29 cellular contexts compared by ENCODE assay signal in genomic region chr11:122199661-122200060, GRCh38.
A peak's percentile ranks its signal among the peaks of the same experiment; 100 is the strongest.
DNase-seq lines count a peak whose midpoint lies in the region; ATAC-seq, FAIRE-seq and TF ChIP-seq lines count a peak whose summit lies in the region.
"Had no signal": no experiment of that assay in that cellular context is flagged by ENCODE, and none has a peak within 500 bp of the region (broad histone marks: within the 10 kb centered on the region; RNA-seq: fewer than 3 reads in every experiment).

No MANE protein-coding gene starts in this region.

- H3K36me3 ChIP-seq in HCT116 (ENCODE audit: control insufficient read depth in 1 of 2, insufficient read depth in 2 of 2, low read length in 2 of 2) (peaks cover 0 to 15% of the 10 kb centered on the region in 2 experiments; a peak in 2 of 4 replicates), RWPE2 (ENCODE audit: low read depth) (peaks cover 3% of the 10 kb centered on the region; the same call in 1 of the 2 replicates), osteoblast (ENCODE audit: insufficient read depth, low read length) (peaks cover 9% of the 10 kb centered on the region)
- H3K36me3 ChIP-seq: HAP-1, heart right ventricle, lower lobe of right lung, ovary, SJSA1 had no signal

- TF ChIP-seq RAD21 in HCT116 (IDR thresholded peaks at IDR 0.05; ENCODE audit: low read depth), result no peak

- peak overlapping the region; percentile 97 for H3K27ac ChIP-seq in HCT116 (ENCODE audit: low read depth, low read length)
- peak overlapping the region; percentile 98 for H3K27ac ChIP-seq in RWPE2 (ENCODE audit: poor library complexity, severe bottlenecking)
- H3K27ac ChIP-seq in osteoblast (ENCODE audit: low read depth, low read length), result peak overlapping the region; percentile 63
- H3K27ac ChIP-seq: C4-2B, heart right ventricle, lower lobe of right lung, ovary, SJSA1 had no signal

- no peak for TF ChIP-seq POLR2A in HCT116 (IDR thresholded peaks at IDR 0.05; ENCODE audit: borderline replicate concordance, extremely low read depth, insufficient read depth, insufficient read length)

- H3K4me2 ChIP-seq in HCT116 (ENCODE audit: low read length) (peak overlapping the region; percentile 62), osteoblast (ENCODE audit: insufficient read depth, low read length) (peak overlapping the region; percentile 72)

- TF ChIP-seq CTCF in HCT116 (IDR thresholded peaks at IDR 0.05 in 2 of 3, conservative IDR thresholded peaks at IDR 0.05 in 1 of 3; ENCODE audit: borderline replicate concordance in 1 of 3, insufficient read depth in 1 of 3, low read depth in 2 of 3, low read length in 2 of 3) (no peak), RWPE2 (IDR thresholded peaks at IDR 0.05; ENCODE audit: poor library complexity, severe bottlenecking) (no peak), osteoblast (IDR thresholded peaks at IDR 0.05; ENCODE audit: extremely low read depth, low read depth, low read length) (no peak)

- H3K79me2 ChIP-seq in HCT116 (ENCODE audit: insufficient read depth, low read length) (peaks cover 73% of the 10 kb centered on the region), osteoblast (ENCODE audit: insufficient read depth, low read length) (peaks cover 74% of the 10 kb centered on the region)

- H4K20me1 ChIP-seq in HCT116 (ENCODE audit: insufficient read depth) (no peaks in the 10 kb centered on the region), osteoblast (ENCODE audit: insufficient read depth, low read length) (no peaks in the 10 kb centered on the region)

- CTCF ChIA-PET in HCT116 (lab: Charles Lee), result interaction anchor here (1.1 kb wide), 1 partner anchor 91 kb away, joined by 3 read pairs; no protein-coding TSS in a partner anchor

- no peaks in the 10 kb centered on the region for H3K9me2 ChIP-seq in HCT116 (ENCODE audit: insufficient read depth)

- RAD21 ChIA-PET in HCT116 (lab: Charles Lee; ENCODE audit: low non-redundant PET in 1 of 2, low total read pairs in 2 of 2, uncharacterized antibody in 2 of 2, unreplicated experiment in 2 of 2), result no interaction called here

- intact Hi-C loops in HCT116 (cut with micrococcal nuclease), result loop anchor here (5.0 kb wide), 1 partner anchor 62 kb away; no protein-coding TSS in a partner anchor

- POLR2A ChIA-PET in HCT116 (lab: Charles Lee), result interaction anchor here (0.7 to 2.5 kb wide), 2 partner anchors 41 to 347 kb away, joined by 3 to 6 read pairs; no protein-coding TSS in a partner anchor

- peaks cover 68 to 95% of the 10 kb centered on the region in 2 experiments for H3K4me1 ChIP-seq in HCT116 (ENCODE audit: control insufficient read depth in 1 of 2, insufficient read depth in 2 of 2, low read length in 2 of 2)
- H3K4me1 ChIP-seq in RWPE2 (ENCODE audit: insufficient read depth, poor library complexity, severe bottlenecking), result peaks cover 61% of the 10 kb centered on the region
- H3K4me1 ChIP-seq in osteoblast (ENCODE audit: insufficient read depth, low read length), result peaks cover 77% of the 10 kb centered on the region
- H3K4me1 ChIP-seq: HAP-1 had no signal

- DNase-seq in HCT116 (ENCODE audit: low read depth, low spot score), result no peak
- no peak for DNase-seq in RWPE2 (ENCODE audit: low spot score)
- peak; percentile 84 for DNase-seq in dermis blood vessel endothelial cell
- DNase-seq in osteoblast (ENCODE audit: insufficient read length, low spot score, missing footprints), result no peak
- no peak for DNase-seq in GM19239 (ENCODE audit: insufficient read length, low spot score)
- DNase-seq in 8988T, result no peak
- no peak for DNase-seq in C1 segment of cervical spinal cord (lab: John Stamatoyannopoulos, UW)
- no peak for DNase-seq in activated CD8-positive, alpha-beta memory T cell treated with anti-CD3 and anti-CD28 coated beads, Interleukin-2, amount 50 U/mL, for 4 hours
- DNase-seq: activated CD4-positive, alpha-beta T cell treated with anti-CD3 and anti-CD28 coated beads, Interleukin-2, amount 50 U/mL, for 4 hours; activated CD4-positive, CD25-positive, alpha-beta regulatory T cell; activated naive CD4-positive, alpha-beta T cell treated with anti-CD3 and anti-CD28 coated beads, Interleukin-2, amount 10 ng/mL, durations not matched to agents 7 days and 5 days; Caco-2; central memory CD4-positive, alpha-beta T cell; foreskin melanocyte; GDM1; heart right ventricle; KG1; kidney glomerular epithelial cell; lower lobe of right lung; NCI-H2171; NCI-H524; ovary; retina; stimulated activated CD4-positive, alpha-beta T cell treated with anti-CD3 and anti-CD28 coated beads, Interleukin-2, amount 100 ng/mL, for 24 hours; T-helper 1 cell; trophoblast cell had no signal

- FAIRE-seq in GM19239 (lab: Jason Lieb, UNC), result no peak

- H3K4me3 ChIP-seq in HCT116 (replicated peaks in 1 of 2; ENCODE audit: low read depth in 1 of 2, low read length in 2 of 2) (no peak overlapping the region), RWPE2 (ENCODE audit: severe bottlenecking) (no peak overlapping the region), osteoblast (ENCODE audit: insufficient read depth, low read length) (no peak overlapping the region)
- H3K4me3 ChIP-seq: HAP-1, heart right ventricle, lower lobe of right lung, ovary, SJSA1 had no signal

- ATAC-seq in HCT116 (no peak), RWPE2 (ENCODE audit: low read depth) (no peak)
- ATAC-seq: lower lobe of right lung had no signal

- BruUV-seq in HCT116 (replicated peaks; lab: Mats Ljungman, UMichigan), result no TSS peak

- H2AFZ ChIP-seq in HCT116 (ENCODE audit: low read depth, low read length, poor library complexity, severe bottlenecking), result no peak overlapping the region
- H2AFZ ChIP-seq in osteoblast (ENCODE audit: low read length), result no peak overlapping the region

- H3K9ac ChIP-seq in HCT116 (ENCODE audit: low read length), result peak overlapping the region; percentile 62; the same call in 1 of the 2 replicates

- H3K9me3 ChIP-seq in HCT116 (ENCODE audit: control insufficient read depth in 1 of 2, insufficient read depth in 1 of 2, low read depth in 1 of 2, low read length in 2 of 2) (no peaks in the 10 kb centered on the region), RWPE2 (ENCODE audit: severe bottlenecking) (no peaks in the 10 kb centered on the region), osteoblast (ENCODE audit: low read depth, low read length) (no peaks in the 10 kb centered on the region)
- H3K9me3 ChIP-seq: HAP-1, heart right ventricle, lower lobe of right lung, ovary, SJSA1 had no signal

- no peaks in the 10 kb centered on the region for H3K27me3 ChIP-seq in HCT116 (ENCODE audit: insufficient read depth, low read length)
- H3K27me3 ChIP-seq in RWPE2 (ENCODE audit: insufficient read depth, poor library complexity, severe bottlenecking), result no peaks in the 10 kb centered on the region
- no peaks in the 10 kb centered on the region for H3K27me3 ChIP-seq in osteoblast (ENCODE audit: insufficient read depth, low read length)
- H3K27me3 ChIP-seq: heart right ventricle, ovary, SJSA1 had no signal

TF ChIP-seq in HCT116, 20 proteins besides CTCF, POLR2A, EP300 and RAD21:
- TF ChIP-seq EZH2phosphoT487 (IDR thresholded peaks at IDR 0.05; ENCODE audit: borderline replicate concordance) (no peak), POLR2AphosphoS5 (IDR thresholded peaks at IDR 0.05; ENCODE audit: low read depth, low read length) (no peak), YY1 (IDR thresholded peaks at IDR 0.05; ENCODE audit: extremely low read depth, insufficient replicate concordance, low read depth, low read length) (no peak), SIN3A (IDR thresholded peaks at IDR 0.05; ENCODE audit: low read depth) (no peak), JUND (IDR thresholded peaks at IDR 0.05) (no peak), SP1 (IDR thresholded peaks at IDR 0.05; ENCODE audit: low read depth) (no peak), SRF (IDR thresholded peaks at IDR 0.05; ENCODE audit: low read depth) (no peak), ZFX (IDR thresholded peaks at IDR 0.05) (no peak), EGR1 (IDR thresholded peaks at IDR 0.05; ENCODE audit: low read depth) (no peak), CBX3 (IDR thresholded peaks at IDR 0.05; ENCODE audit: low read depth) (no peak)
- TF ChIP-seq, protein P1, sequence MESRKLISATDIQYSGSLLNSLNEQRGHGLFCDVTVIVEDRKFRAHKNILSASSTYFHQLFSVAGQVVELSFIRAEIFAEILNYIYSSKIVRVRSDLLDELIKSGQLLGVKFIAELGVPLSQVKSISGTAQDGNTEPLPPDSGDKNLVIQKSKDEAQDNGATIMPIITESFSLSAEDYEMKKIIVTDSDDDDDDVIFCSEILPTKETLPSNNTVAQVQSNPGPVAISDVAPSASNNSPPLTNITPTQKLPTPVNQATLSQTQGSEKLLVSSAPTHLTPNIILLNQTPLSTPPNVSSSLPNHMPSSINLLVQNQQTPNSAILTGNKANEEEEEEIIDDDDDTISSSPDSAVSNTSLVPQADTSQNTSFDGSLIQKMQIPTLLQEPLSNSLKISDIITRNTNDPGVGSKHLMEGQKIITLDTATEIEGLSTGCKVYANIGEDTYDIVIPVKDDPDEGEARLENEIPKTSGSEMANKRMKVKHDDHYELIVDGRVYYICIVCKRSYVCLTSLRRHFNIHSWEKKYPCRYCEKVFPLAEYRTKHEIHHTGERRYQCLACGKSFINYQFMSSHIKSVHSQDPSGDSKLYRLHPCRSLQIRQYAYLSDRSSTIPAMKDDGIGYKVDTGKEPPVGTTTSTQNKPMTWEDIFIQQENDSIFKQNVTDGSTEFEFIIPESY (IDR thresholded peaks at IDR 0.05; ENCODE audit: extremely low read depth, insufficient replicate concordance, low read length), result no peak
TF ChIP-seq in HCT116: peak in this region for 0.
